In genomic region chr3:142931222-142931621, GRCh38 we compare ENCODE assay signal across 9 cellular contexts. TPM values are rescaled to one million over a fixed set of nuclear protein-coding genes. Genes with fewer than 3 reads are reported as not detected.
DNase-seq lines count a peak whose midpoint lies in the region; ATAC-seq, FAIRE-seq and TF ChIP-seq lines count a peak whose summit lies in the region.
"Had no signal": no experiment of that assay in that cellular context is flagged by ENCODE, and none has a peak within 500 bp of the region (broad histone marks: within the 10 kb centered on the region; RNA-seq: fewer than 3 reads in every experiment).

No MANE protein-coding gene starts in this region.

- intact Hi-C loops in A673 (cut with micrococcal nuclease; ENCODE audit: unreplicated experiment) (no loop called here), sciatic nerve (cut with DNase I) (no loop called here)

- DNase-seq in GM12865 (ENCODE audit: low read depth) = peak; percentile 59
- DNase-seq in Jurkat, Clone E6-1 (ENCODE audit: low read depth, low spot score) = peak; percentile 42
- DNase-seq in GM19239 (ENCODE audit: insufficient read length, low spot score) = no peak
- no peak for DNase-seq in A673 (ENCODE audit: low spot score)
- DNase-seq in sciatic nerve (ENCODE audit: low spot score) = no peak

- H3K9me3 ChIP-seq in A673 (ENCODE audit: low read depth, low read length, poor library complexity, severe bottlenecking) = no peaks in the 10 kb centered on the region

- no peak for FAIRE-seq in GM19239 (lab: Jason Lieb, UNC)

- H3K27me3 ChIP-seq in A673 (replicated peaks; ENCODE audit: insufficient read depth, low read depth, low read length, poor library complexity) = no peaks in the 10 kb centered on the region

- no TSS peak for BruUV-seq in A673 (replicated peaks; lab: Mats Ljungman, UMichigan)

- POLR2A ChIA-PET in A673 (lab: Charles Lee; ENCODE audit: low non-redundant PET) = no interaction called here

- H3K4me3 ChIP-seq in GM12865 (ENCODE audit: low read depth, low read length) = no peak overlapping the region
- no peak overlapping the region for H3K4me3 ChIP-seq in Jurkat, Clone E6-1 (ENCODE audit: low read length)
- no peak overlapping the region for H3K4me3 ChIP-seq in A673 (ENCODE audit: low read depth, low read length, poor library complexity, severe bottlenecking)

- no peak overlapping the region for H3K27ac ChIP-seq in A673 (ENCODE audit: low read depth, low read length, poor library complexity, severe bottlenecking)

- ATAC-seq in GM19468 (IDR thresholded peaks at IDR 0.05; ENCODE audit: extremely low read depth, unreplicated experiment) (peak; percentile 59), esophagus mucosa (peak; percentile 39), sciatic nerve (no peak), GM18511 (IDR thresholded peaks at IDR 0.05; ENCODE audit: unreplicated experiment) (no peak)

- H3K4me1 ChIP-seq in A673 (ENCODE audit: insufficient read depth, low read length, poor library complexity, severe bottlenecking) = no peaks in the 10 kb centered on the region

- H3K36me3 ChIP-seq in A673 (ENCODE audit: insufficient read depth, low read length, poor library complexity, severe bottlenecking) = no peaks in the 10 kb centered on the region

- TF ChIP-seq CTCF in GM12865 (IDR thresholded peaks at IDR 0.05; ENCODE audit: insufficient read depth, low read depth, low read length, missing control alignments) (peak; percentile 52), A673 (conservative IDR thresholded peaks at IDR 0.05; ENCODE audit: low read depth, low read length) (no peak)

- CTCF ChIA-PET in A673 (lab: Charles Lee) = interaction anchor here (0.6 to 0.7 kb wide), 2 partner anchors 373 to 497 kb away, joined by 4 to 7 read pairs; no protein-coding TSS in a partner anchor

RNA-seq across cellular contexts. Expression of gene PAQR9, which starts 32.3 kb away (rescaled TPM):
- polyA plus RNA-seq in Jurkat, Clone E6-1 (2012; ENCODE audit: insufficient read depth, insufficient read length) = 0.95 TPM
- total RNA-seq in esophagus mucosa (not detected), A673 (2021) (0.19 and 0.28 TPM in 2 replicates), sciatic nerve (0.13 TPM)
- total RNA-seq: activated CD8-positive, alpha-beta memory T cell treated with anti-CD3 and anti-CD28 coated beads for 36 hours had no signal

RNA-seq across cellular contexts. Expression of gene PCOLCE2, which starts 42.3 kb away (rescaled TPM):
- 30.5 TPM for polyA plus RNA-seq in Jurkat, Clone E6-1 (2012; ENCODE audit: insufficient read depth, insufficient read length)
- total RNA-seq in esophagus mucosa = 0.36 TPM
- 5.0 and 6.4 TPM in 2 replicates for total RNA-seq in A673 (2021)
- total RNA-seq in sciatic nerve = 22.6 TPM

Comparison
In these comparisons a context has a peak if more than half of its experiments do, and no peak if none do; other contexts are left out.
1. DNase-seq: peak in GM12865 (single experiment) and Jurkat, Clone E6-1 (single experiment); none in GM19239 (single experiment), A673 (single experiment) and sciatic nerve (single experiment).
2. ATAC-seq: peak in GM19468 (single experiment) and esophagus mucosa (single experiment); none in sciatic nerve (single experiment) and GM18511 (single experiment).